16 cellular contexts compared by ENCODE assay signal in the genomic region with DNA sequence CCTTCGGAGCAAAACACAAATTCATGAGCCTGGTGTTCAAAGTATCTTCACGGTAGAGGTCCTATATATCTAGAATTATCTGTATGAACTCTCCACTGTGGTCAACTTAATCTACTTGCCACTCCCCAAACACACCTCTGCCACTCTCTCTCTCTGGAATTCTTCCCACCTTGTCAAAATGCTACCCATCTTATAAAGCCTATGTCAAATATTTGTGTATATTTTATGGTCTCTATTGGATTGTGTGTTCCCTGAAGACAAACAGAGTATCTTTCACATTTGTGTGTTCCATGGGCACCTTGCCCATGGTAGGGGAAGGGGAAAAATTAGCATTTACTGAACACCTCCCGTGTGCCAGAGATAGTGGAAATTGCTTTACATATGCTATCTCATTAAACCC.
DNase-seq lines count a peak whose midpoint lies in the region; ATAC-seq and TF ChIP-seq lines count a peak whose summit lies in the region.
"Had no signal": no experiment of that assay in that cellular context is flagged by ENCODE, and none has a peak within 500 bp of the region (broad histone marks: within the 10 kb centered on the region; RNA-seq: fewer than 3 reads in every experiment).

No MANE protein-coding gene starts in this region.

- H3K4me3 Mint-ChIP-seq in MCF 10A (ENCODE audit: unreplicated experiment) = no peak overlapping the region
- H3K4me3 Mint-ChIP-seq: CD8-positive, alpha-beta T cell; H9 had no signal

- DNase-seq in MCF 10A (ENCODE audit: unreplicated experiment) (no peak), mammary epithelial cell (no peak), prostate gland (ENCODE audit: low spot score) (peak; percentile 10), left lobe of liver (ENCODE audit: low spot score) (no peak), KBM-7 (no peak)
- DNase-seq: 8988T; CD8-positive, alpha-beta T cell; DMS 273 treated with DMSO at 0.1 percent for 48 hours; DMS53; DND-41; EL; H9 had no signal

- H3K36me3 Mint-ChIP-seq in MCF 10A (ENCODE audit: insufficient read depth, unreplicated experiment) = peaks cover 4% of the 10 kb centered on the region
- H3K36me3 Mint-ChIP-seq: CD8-positive, alpha-beta T cell had no signal

- intact Hi-C loops in MCF 10A (cut with micrococcal nuclease) = no loop called here
- intact Hi-C loops in mammary epithelial cell (cut with micrococcal nuclease) = no loop called here
- intact Hi-C loops in prostate gland (cut with DNase I) = no loop called here

- H3K4me1 ChIP-seq in mammary epithelial cell (ENCODE audit: insufficient read depth, low read length) = peaks cover 19% of the 10 kb centered on the region
- H3K4me1 ChIP-seq in prostate gland (replicated peaks) = no peaks in the 10 kb centered on the region
- H3K4me1 ChIP-seq: BLaER1 had no signal

- WGBS in mammary epithelial cell (ENCODE audit: low coverage, missing lambda C conversion rate) = 98% methylated on average over 3 of the region's 3 CpGs
- 61% methylated on average over 3 of the region's 3 CpGs for WGBS in prostate gland

- H3K36me3 ChIP-seq in mammary epithelial cell (ENCODE audit: insufficient read depth, low read length) = no peaks in the 10 kb centered on the region
- H3K36me3 ChIP-seq in prostate gland = no peaks in the 10 kb centered on the region
- H3K36me3 ChIP-seq: BLaER1 had no signal

- no peak overlapping the region for H2AFZ ChIP-seq in mammary epithelial cell (ENCODE audit: low read depth, low read length)

- no peak overlapping the region for H3K4me3 ChIP-seq in mammary epithelial cell (replicated peaks in 1 of 3; ENCODE audit: insufficient read depth in 1 of 3, low read depth in 2 of 3, low read length in 3 of 3)
- no peak overlapping the region for H3K4me3 ChIP-seq in prostate gland
- H3K4me3 ChIP-seq: BLaER1, GM12878 had no signal

- POLR2A ChIA-PET in MCF 10A (lab: Yijun Ruan, JAX) = interaction anchor here (1.0 to 5.0 kb wide), 5 partner anchors 12 to 84 kb away, joined by 3 to 91 read pairs (median 4); a partner anchor contains a TSS

- H3K4me2 ChIP-seq in mammary epithelial cell (ENCODE audit: insufficient read depth, low read depth, low read length) = no peak overlapping the region
- H3K4me2 ChIP-seq: BLaER1 had no signal

- H4K20me1 ChIP-seq in mammary epithelial cell (ENCODE audit: insufficient read depth, low read length) = no peaks in the 10 kb centered on the region
- H4K20me1 ChIP-seq: BLaER1 had no signal

- H3K9ac ChIP-seq in mammary epithelial cell (ENCODE audit: insufficient read depth, low read length) = no peak overlapping the region
- H3K9ac ChIP-seq: BLaER1 had no signal

- H3K9me3 ChIP-seq in mammary epithelial cell (replicated peaks; ENCODE audit: insufficient read depth, low read length) (no peaks in the 10 kb centered on the region), prostate gland (no peaks in the 10 kb centered on the region)
- H3K9me3 ChIP-seq: BLaER1 had no signal

- TF ChIP-seq CTCF in MCF 10A (IDR thresholded peaks at IDR 0.05; ENCODE audit: unreplicated experiment) (no peak), mammary epithelial cell (conservative IDR thresholded peaks at IDR 0.05 in 1 of 2, IDR thresholded peaks at IDR 0.05 in 1 of 2; ENCODE audit: extremely low read depth in 1 of 2, insufficient read depth in 1 of 2, low read depth in 1 of 2, low read length in 2 of 2) (no peak), VCaP (conservative IDR thresholded peaks at IDR 0.05) (no peak), prostate gland (IDR thresholded peaks at IDR 0.05) (no peak)

- H3K27me3 Mint-ChIP-seq in MCF 10A (ENCODE audit: insufficient read depth, unreplicated experiment) = no peaks in the 10 kb centered on the region

- H3K27ac Mint-ChIP-seq in MCF 10A (ENCODE audit: low read depth, unreplicated experiment) = peak overlapping the region; percentile 66
- H3K27ac Mint-ChIP-seq: CD8-positive, alpha-beta T cell had no signal

- H3K79me2 ChIP-seq in mammary epithelial cell (ENCODE audit: insufficient read depth, low read length) = no peaks in the 10 kb centered on the region

- H3K4me1 Mint-ChIP-seq in MCF 10A (ENCODE audit: insufficient read depth, unreplicated experiment) = peaks cover 18% of the 10 kb centered on the region
- H3K4me1 Mint-ChIP-seq: H9 had no signal

- no TSS peak for BruUV-seq in MCF 10A (replicated peaks; lab: Mats Ljungman, UMichigan)
- BruUV-seq in mammary epithelial cell (replicated peaks; lab: Mats Ljungman, UMichigan) = no TSS peak

- no peaks in the 10 kb centered on the region for H3K9me3 Mint-ChIP-seq in MCF 10A (ENCODE audit: unreplicated experiment)
- H3K9me3 Mint-ChIP-seq: CD8-positive, alpha-beta T cell; H9 had no signal

- TF ChIP-seq POLR2A in prostate gland (IDR thresholded peaks at IDR 0.05) = no peak

- in situ Hi-C loops in mammary epithelial cell (cut with MboI; ENCODE audit: low sequenced_read_pairs in 2 of 2) (loop anchor here in 1 of 2 donors (5.0 kb wide), 1 partner anchor 83 kb away; a partner anchor contains a TSS), KBM-7 (cut with MboI; ENCODE audit: low pct_unique_long_range_greater_than_20kb, low sequenced_read_pairs) (no loop called here)

- no peak for ATAC-seq in left lobe of liver
- ATAC-seq in SK-N-SH treated with all-trans-retinoic acid at 6 μM for 48 hours = no peak
- ATAC-seq: CD8-positive, alpha-beta T cell; GM12878 had no signal

- dilution Hi-C loops in mammary epithelial cell (cut with HindIII; ENCODE audit: low sequenced_read_pairs) = no loop called here

- H3K27me3 ChIP-seq in mammary epithelial cell (ENCODE audit: insufficient read depth, low read length) (no peaks in the 10 kb centered on the region), prostate gland (replicated peaks; ENCODE audit: insufficient read depth) (no peaks in the 10 kb centered on the region)
- H3K27me3 ChIP-seq: BLaER1 had no signal

- no peak overlapping the region for H3K27ac ChIP-seq in mammary epithelial cell (ENCODE audit: insufficient read depth, low read depth, low read length)
- peak overlapping the region; percentile 47 for H3K27ac ChIP-seq in VCaP
- no peak overlapping the region for H3K27ac ChIP-seq in prostate gland
- H3K27ac ChIP-seq: BLaER1 had no signal

- CTCF ChIA-PET in MCF 10A (lab: Yijun Ruan, JAX) = interaction anchor here (0.8 to 4.3 kb wide), 2 partner anchors 85 to 280 kb away, joined by 3 to 22 read pairs; no protein-coding TSS in a partner anchor
- CTCF ChIA-PET in mammary epithelial cell (lab: Charles Lee; ENCODE audit: low non-redundant PET) = no interaction called here

TF ChIP-seq in SK-N-SH treated with all-trans-retinoic acid at 6 μM for 48 hours, 23 proteins besides CTCF, POLR2A, EP300 and RAD21:
- TF ChIP-seq ZC3H10 (CRISPR knock-in tag; IDR thresholded peaks at IDR 0.05) = no peak
